Comparison of ENCODE assay signal across 15 cellular contexts in genomic region chr1:167564592-167564991, GRCh38. TPM values are rescaled to one million over a fixed set of nuclear protein-coding genes. Genes with fewer than 3 reads are reported as not detected.
A peak's percentile ranks its signal among the peaks of the same experiment; 100 is the strongest.
DNase-seq lines count a peak whose midpoint lies in the region; ATAC-seq and TF ChIP-seq lines count a peak whose summit lies in the region.
"Had no signal": no experiment of that assay in that cellular context is flagged by ENCODE, and none has a peak within 500 bp of the region (broad histone marks: within the 10 kb centered on the region; RNA-seq: fewer than 3 reads in every experiment).

No MANE protein-coding gene starts in this region.

- CTCF ChIA-PET in naive thymus-derived CD4-positive, alpha-beta T cell (lab: Charles Lee) = interaction anchor here (0.6 to 1.6 kb wide), 5 partner anchors 11 to 72 kb away, joined by 3 to 7 read pairs (median 3); partner anchors contain the start of gene CREG1

- WGBS in gastroesophageal sphincter (ENCODE audit: low coverage in 1 of 2), 2 donors = 73 to 92% methylated on average over 1 to 2 of the region's 2 CpGs

- peak; percentile 46 for ATAC-seq in gastroesophageal sphincter
- ATAC-seq in naive thymus-derived CD4-positive, alpha-beta T cell = no peak
- ATAC-seq: naive thymus-derived CD8-positive, alpha-beta T cell had no signal

- POLR2A ChIA-PET in naive thymus-derived CD4-positive, alpha-beta T cell (lab: Charles Lee) = interaction anchor here (0.6 to 1.0 kb wide), 3 partner anchors 11 to 662 kb away, joined by 3 read pairs; partner anchors contain the start of gene CREG1

- no peak for TF ChIP-seq POLR2A in gastroesophageal sphincter (IDR thresholded peaks at IDR 0.05)

- no peaks in the 10 kb centered on the region for H3K4me1 Mint-ChIP-seq in HFFc6 (ENCODE audit: low read depth)
- peaks cover 0 to 7% (median 0%) of the 10 kb centered on the region in 7 donors for H3K4me1 Mint-ChIP-seq in naive thymus-derived CD4-positive, alpha-beta T cell
- H3K4me1 Mint-ChIP-seq in type B pancreatic cell (ENCODE audit: unreplicated experiment) = peaks cover 15% of the 10 kb centered on the region

- DNase-seq in HFFc6 (peak; percentile 24), RPMI8226 (peak; percentile 96), HuH-7.5 (ENCODE audit: low spot score) (no peak), NCI-H524 treated with DMSO at 0.1 percent for 48 hours (lab: John Stamatoyannopoulos, UW) (no peak), type B pancreatic cell (ENCODE audit: extremely low spot score, unreplicated experiment) (no peak)
- no peak for DNase-seq in naive thymus-derived CD4-positive, alpha-beta T cell
- DNase-seq: activated CD8-positive, alpha-beta memory T cell treated with anti-CD3 and anti-CD28 coated beads for 24 hours; adrenal gland; CD4-positive, CD25-positive, alpha-beta regulatory T cell; naive thymus-derived CD8-positive, alpha-beta T cell; NCI-H2171; stimulated activated CD4-positive, alpha-beta T cell treated with anti-CD3 and anti-CD28 coated beads, Interleukin-12 subunit alpha, Interleukin-12 subunit beta, amount 100 ng/mL, for 4 hours; SW 1271 had no signal

- no peaks in the 10 kb centered on the region for H3K36me3 Mint-ChIP-seq in HFFc6 (ENCODE audit: low read depth)
- no peaks in the 10 kb centered on the region for H3K36me3 Mint-ChIP-seq in naive thymus-derived CD4-positive, alpha-beta T cell
- H3K36me3 Mint-ChIP-seq in type B pancreatic cell = no peaks in the 10 kb centered on the region
- H3K36me3 Mint-ChIP-seq: CD4-positive, CD25-positive, alpha-beta regulatory T cell; naive thymus-derived CD8-positive, alpha-beta T cell had no signal

- H3K9ac ChIP-seq in BLaER1 treated with 17β-estradiol and CSF1 and Interleukin-3, amounts not matched to agents 10 nM and 100 nM = peak overlapping the region in 4 of 11 experiments; percentile 60 to 73 (median 68); a peak in 5 of 22 replicates

- peak overlapping the region in 10 of 11 experiments; percentile 23 to 85 (median 71); a peak in 18 of 22 replicates for H3K27ac ChIP-seq in BLaER1 treated with 17β-estradiol and CSF1 and Interleukin-3, amounts not matched to agents 10 nM and 100 nM
- no peak overlapping the region for H3K27ac ChIP-seq in gastroesophageal sphincter
- no peak overlapping the region for H3K27ac ChIP-seq in naive thymus-derived CD4-positive, alpha-beta T cell (ENCODE audit: low read depth, low read length)

- H3K9me3 Mint-ChIP-seq in HFFc6 = no peaks in the 10 kb centered on the region
- H3K9me3 Mint-ChIP-seq in naive thymus-derived CD4-positive, alpha-beta T cell = no peaks in the 10 kb centered on the region
- H3K9me3 Mint-ChIP-seq in type B pancreatic cell = no peaks in the 10 kb centered on the region
- H3K9me3 Mint-ChIP-seq: CD4-positive, CD25-positive, alpha-beta regulatory T cell; naive thymus-derived CD8-positive, alpha-beta T cell had no signal

- TF ChIP-seq EP300 in gastroesophageal sphincter (IDR thresholded peaks at IDR 0.05) = no peak

- H3K27me3 ChIP-seq in BLaER1 treated with 17β-estradiol and CSF1 and Interleukin-3, amounts not matched to agents 10 nM and 100 nM = no peaks in the 10 kb centered on the region
- H3K27me3 ChIP-seq in gastroesophageal sphincter = no peaks in the 10 kb centered on the region
- no peaks in the 10 kb centered on the region for H3K27me3 ChIP-seq in naive thymus-derived CD4-positive, alpha-beta T cell (ENCODE audit: control insufficient read depth in 2 of 2, insufficient read depth in 2 of 2, low read length in 2 of 2)
- H3K27me3 ChIP-seq: adrenal gland had no signal

- no peak overlapping the region for H3K4me3 Mint-ChIP-seq in HFFc6
- no peak overlapping the region for H3K4me3 Mint-ChIP-seq in naive thymus-derived CD4-positive, alpha-beta T cell
- no peak overlapping the region for H3K4me3 Mint-ChIP-seq in type B pancreatic cell
- H3K4me3 Mint-ChIP-seq: CD4-positive, CD25-positive, alpha-beta regulatory T cell; naive thymus-derived CD8-positive, alpha-beta T cell had no signal

- H3K27ac Mint-ChIP-seq in HFFc6 = no peak overlapping the region
- H3K27ac Mint-ChIP-seq in naive thymus-derived CD4-positive, alpha-beta T cell = no peak overlapping the region
- H3K27ac Mint-ChIP-seq in type B pancreatic cell = no peak overlapping the region

- H3K27me3 Mint-ChIP-seq in HFFc6 (ENCODE audit: insufficient read depth) (peaks cover 12% of the 10 kb centered on the region), type B pancreatic cell (no peaks in the 10 kb centered on the region)
- H3K27me3 Mint-ChIP-seq in naive thymus-derived CD4-positive, alpha-beta T cell = peaks cover 0 to 8% (median 0%) of the 10 kb centered on the region in 5 donors

- intact Hi-C loops in naive thymus-derived CD4-positive, alpha-beta T cell (cut with micrococcal nuclease) = no loop called here

- peaks cover 43 to 77% (median 63%) of the 10 kb centered on the region in 10 experiments for H3K4me1 ChIP-seq in BLaER1 treated with 17β-estradiol and CSF1 and Interleukin-3, amounts not matched to agents 10 nM and 100 nM
- H3K4me1 ChIP-seq in gastroesophageal sphincter = no peaks in the 10 kb centered on the region
- no peaks in the 10 kb centered on the region for H3K4me1 ChIP-seq in naive thymus-derived CD4-positive, alpha-beta T cell (ENCODE audit: control insufficient read depth in 2 of 2, insufficient read depth in 2 of 2, low read length in 2 of 2)

- no peaks in the 10 kb centered on the region for H3K9me3 ChIP-seq in BLaER1 treated with 17β-estradiol and CSF1 and Interleukin-3, amounts not matched to agents 10 nM and 100 nM (replicated peaks in 1 of 11)
- no peaks in the 10 kb centered on the region for H3K9me3 ChIP-seq in gastroesophageal sphincter
- H3K9me3 ChIP-seq in naive thymus-derived CD4-positive, alpha-beta T cell (ENCODE audit: control insufficient read depth in 2 of 3, low read length in 3 of 3) = no peaks in the 10 kb centered on the region
- H3K9me3 ChIP-seq: adrenal gland had no signal

- no peak overlapping the region; a peak in 1 of 20 replicates for H3K4me3 ChIP-seq in BLaER1 treated with 17β-estradiol and CSF1 and Interleukin-3, amounts not matched to agents 10 nM and 100 nM
- no peak overlapping the region for H3K4me3 ChIP-seq in gastroesophageal sphincter
- H3K4me3 ChIP-seq in naive thymus-derived CD4-positive, alpha-beta T cell (ENCODE audit: low read length) = no peak overlapping the region
- H3K4me3 ChIP-seq: adrenal gland had no signal

- no peaks in the 10 kb centered on the region for H4K20me1 ChIP-seq in BLaER1 treated with 17β-estradiol and CSF1 and Interleukin-3, amounts not matched to agents 10 nM and 100 nM

- no peaks in the 10 kb centered on the region for H3K36me3 ChIP-seq in BLaER1 treated with 17β-estradiol and CSF1 and Interleukin-3, amounts not matched to agents 10 nM and 100 nM
- H3K36me3 ChIP-seq in gastroesophageal sphincter = no peaks in the 10 kb centered on the region
- H3K36me3 ChIP-seq in naive thymus-derived CD4-positive, alpha-beta T cell (ENCODE audit: control insufficient read depth in 2 of 3, insufficient read depth in 3 of 3, low read length in 3 of 3) = no peaks in the 10 kb centered on the region
- H3K36me3 ChIP-seq: adrenal gland had no signal

- H3K4me2 ChIP-seq in BLaER1 treated with 17β-estradiol and CSF1 and Interleukin-3, amounts not matched to agents 10 nM and 100 nM = peak overlapping the region; percentile 22 to 93 (median 81)

- TF ChIP-seq CTCF in HFFc6 (IDR thresholded peaks at IDR 0.05) (no peak), gastroesophageal sphincter (IDR thresholded peaks at IDR 0.05) (no peak), type B pancreatic cell (conservative IDR thresholded peaks at IDR 0.05) (no peak)

RNA-seq across cellular contexts. Expression of gene CREG1, which starts 11.0 kb away (rescaled TPM):
- total RNA-seq in HFFc6 (2021; fragmentation: NEBNext Ultra II Directional; extraction: Animal tissue kit (Norgen Biotek cat#: 25700)) = 10 to 100 TPM; 13.6 to 21.7 (median 16.7) TPM
- 100 to 1,000 TPM; 110 to 247 (median 187) TPM for total RNA-seq in gastroesophageal sphincter
- 10 to 100 TPM; 10.6 to 33.4 (median 23.1) TPM for total RNA-seq in naive thymus-derived CD4-positive, alpha-beta T cell
- 10 to 100 TPM; 31.9 to 40.6 TPM for polyA plus RNA-seq in naive thymus-derived CD4-positive, alpha-beta T cell
- total RNA-seq in type B pancreatic cell (ENCODE audit: low replicate concordance) = 39.5 and 54.9 TPM in 2 replicates

RNA-seq across cellular contexts. Expression of gene CD247, which starts 46.3 kb away (rescaled TPM):
- not detected for total RNA-seq in HFFc6 (2021; fragmentation: NEBNext Ultra II Directional; extraction: Animal tissue kit (Norgen Biotek cat#: 25700))
- 1 to 10 TPM in 1 of 4 donors, under 1 TPM in 2, not detected in 1; 0.31 to 1.3 (median 0.45) TPM for total RNA-seq in gastroesophageal sphincter
- 100 to 1,000 TPM; 246 to 476 (median 336) TPM for total RNA-seq in naive thymus-derived CD4-positive, alpha-beta T cell
- 100 to 1,000 TPM; 352 to 437 TPM for polyA plus RNA-seq in naive thymus-derived CD4-positive, alpha-beta T cell
- total RNA-seq in type B pancreatic cell (ENCODE audit: low replicate concordance) = 0.29 and 0.58 TPM in 2 replicates

Comparison
In these comparisons a context has a peak if more than half of its experiments do, and no peak if none do; other contexts are left out.
1. H3K27ac ChIP-seq: peak in BLaER1 treated with 17β-estradiol and CSF1 and Interleukin-3, amounts not matched to agents 10 nM and 100 nM (10 of 11); none in gastroesophageal sphincter (0 of 4) and naive thymus-derived CD4-positive, alpha-beta T cell (single experiment).
2. DNase-seq: peak in HFFc6 (single experiment) and RPMI8226 (single experiment); none in HuH-7.5 (single experiment), naive thymus-derived CD4-positive, alpha-beta T cell (0 of 9), NCI-H524 treated with DMSO at 0.1 percent for 48 hours (single experiment) and type B pancreatic cell (single experiment).
3. RNA of gene CD247, which starts 46.3 kb away (total RNA-seq): 246 to 476 TPM in naive thymus-derived CD4-positive, alpha-beta T cell; 0.29 to 0.58 TPM in type B pancreatic cell, 0.31 to 1.3 TPM in gastroesophageal sphincter and not detected in HFFc6; every median in the first group is over 100 times any median in the second.